9 cellular contexts compared by ENCODE assay signal in genomic region chr2:239106314-239106908, GRCh38.
DNase-seq lines count a peak whose midpoint lies in the region; ATAC-seq and TF ChIP-seq lines count a peak whose summit lies in the region.
"Had no signal": no experiment of that assay in that cellular context is flagged by ENCODE, and none has a peak within 500 bp of the region (broad histone marks: within the 10 kb centered on the region; RNA-seq: fewer than 3 reads in every experiment).

No MANE protein-coding gene starts in this region.

- no peaks in the 10 kb centered on the region; the same call in none of the 2 replicates for H3K36me3 ChIP-seq in H7 (replicated peaks; ENCODE audit: control insufficient read depth, insufficient read depth, low read length)

- TF ChIP-seq CTCF in omental fat pad (IDR thresholded peaks at IDR 0.05): no peak

- ATAC-seq in omental fat pad (ENCODE audit: low FRiP score): peak; percentile 44
- ATAC-seq in GM19328 (IDR thresholded peaks at IDR 0.05; ENCODE audit: unreplicated experiment): no peak

- H3K4me3 ChIP-seq in H7 (ENCODE audit: insufficient read depth, low read depth, low read length): no peak overlapping the region

- no peaks in the 10 kb centered on the region for H3K27me3 ChIP-seq in H7 (ENCODE audit: control insufficient read depth, insufficient read depth, low read length)
- H3K27me3 ChIP-seq: neutrophil had no signal

- peak; percentile 66 for DNase-seq in CMK (ENCODE audit: low read depth)
- DNase-seq in H7: peak; percentile 92
- peak; percentile 63 for DNase-seq in RPMI7951 (ENCODE audit: low read depth)
- DNase-seq in fibroblast of gingiva (ENCODE audit: low read depth): peak; percentile 66
- DNase-seq in omental fat pad (ENCODE audit: low spot score): no peak
- no peak for DNase-seq in activated CD4-positive, CD25-positive, alpha-beta regulatory T cell treated with anti-CD3 and anti-CD28 coated beads, Interleukin-2, amount 50 U/mL, for 72 hours
- DNase-seq in activated CD8-positive, alpha-beta memory T cell treated with anti-CD3 and anti-CD28 coated beads for 24 hours: no peak

Comparison
In these comparisons a context has a peak if more than half of its experiments do, and no peak if none do; other contexts are left out.
1. DNase-seq: peak in CMK (single experiment), H7 (single experiment), RPMI7951 (single experiment) and fibroblast of gingiva (single experiment); none in omental fat pad (single experiment), activated CD4-positive, CD25-positive, alpha-beta regulatory T cell treated with anti-CD3 and anti-CD28 coated beads, Interleukin-2, amount 50 U/mL, for 72 hours (single experiment) and activated CD8-positive, alpha-beta memory T cell treated with anti-CD3 and anti-CD28 coated beads for 24 hours (single experiment).